In genomic region chr12:6980075-6980474, GRCh38 we compare ENCODE assay signal across 23 cellular contexts. TPM values are rescaled to one million over a fixed set of nuclear protein-coding genes. Genes with fewer than 3 reads are reported as not detected.
"Had no signal": no experiment of that assay in that cellular context is flagged by ENCODE, and none has a peak within 500 bp of the region (broad histone marks: within the 10 kb centered on the region; RNA-seq: fewer than 3 reads in every experiment).

No MANE protein-coding gene starts in this region.

- H3K27ac ChIP-seq: foreskin keratinocyte, uterus had no signal

- H3K4me1 Mint-ChIP-seq: activated B cell treated with CpG ODN at 0.5 μM for 24 hours, nephron had no signal

- H3K4me3 ChIP-seq: right atrium auricular region, skin epidermis, uterus had no signal

- H3K9me3 Mint-ChIP-seq: activated B cell treated with CpG ODN at 0.5 μM for 24 hours; activated naive CD4-positive, alpha-beta T cell treated with anti-CD3 and anti-CD28 coated beads, Interleukin-2, amount 50 U/mL, for 72 hours; nephron had no signal

- H3K9me3 ChIP-seq: right atrium auricular region, uterus had no signal

- H3K27ac Mint-ChIP-seq: activated B cell treated with CpG ODN at 0.5 μM for 24 hours, nephron had no signal

- H3K4me1 ChIP-seq: uterus had no signal

- H3K4me3 Mint-ChIP-seq: activated B cell treated with CpG ODN at 0.5 μM for 24 hours, nephron had no signal

- H3K27me3 ChIP-seq: foreskin keratinocyte, right atrium auricular region, uterus had no signal

- H3K36me3 ChIP-seq: uterus had no signal

- ATAC-seq: activated naive CD4-positive, alpha-beta T cell treated with anti-CD3 and anti-CD28 coated beads, Interleukin-2, amount 50 U/mL, for 72 hours; stimulated activated naive CD8-positive, alpha-beta T cell treated with anti-CD3 and anti-CD28 coated beads, Interleukin-15, Interleukin-2, amounts not matched to agents 100 U/mL and 50 U/mL, for 24 hours had no signal

- DNase-seq: activated B cell treated with CpG ODN at 0.5 μM for 24 hours; activated CD4-positive, alpha-beta T cell treated with anti-CD3 and anti-CD28 coated beads for 48 hours; activated CD8-positive, alpha-beta memory T cell treated with anti-CD3 and anti-CD28 coated beads for 24 hours; activated effector memory CD4-positive, alpha-beta T cell treated with Interleukin-2 at 50 U/mL for 16 hours; aorta; cortex of kidney; effector CD8-positive, alpha-beta T cell; glutamatergic neuron; occipital lobe; stimulated activated CD4-positive, alpha-beta T cell treated with anti-CD3 and anti-CD28 coated beads, Interleukin-4, amount 100 ng/mL, for 4 hours; stimulated activated CD8-positive, alpha-beta memory T cell treated with anti-CD3 and anti-CD28 coated beads, Interleukin-4, amount 100 ng/mL, for 48 hours; stimulated activated naive CD8-positive, alpha-beta T cell treated with anti-CD3 and anti-CD28 coated beads, Interleukin-15, Interleukin-2, amounts not matched to agents 100 U/mL and 50 U/mL, for 24 hours; T-helper 2 cell; uterus had no signal

- H3K27me3 Mint-ChIP-seq: activated B cell treated with CpG ODN at 0.5 μM for 24 hours had no signal

RNA-seq across cellular contexts. Expression of gene RNU7-1, which starts 36.5 kb away (rescaled TPM):
- total RNA-seq: activated B cell treated with CpG ODN at 0.5 μM for 24 hours; activated naive CD4-positive, alpha-beta T cell treated with anti-CD3 and anti-CD28 coated beads, Interleukin-2, amount 50 U/mL, for 72 hours; aorta; foreskin keratinocyte; kidney epithelial cell; lower leg skin; occipital lobe; posterior vena cava; right atrium auricular region; temporal lobe; uterus had no signal
- polyA plus RNA-seq: aorta, foreskin keratinocyte had no signal
